In the genomic region with DNA sequence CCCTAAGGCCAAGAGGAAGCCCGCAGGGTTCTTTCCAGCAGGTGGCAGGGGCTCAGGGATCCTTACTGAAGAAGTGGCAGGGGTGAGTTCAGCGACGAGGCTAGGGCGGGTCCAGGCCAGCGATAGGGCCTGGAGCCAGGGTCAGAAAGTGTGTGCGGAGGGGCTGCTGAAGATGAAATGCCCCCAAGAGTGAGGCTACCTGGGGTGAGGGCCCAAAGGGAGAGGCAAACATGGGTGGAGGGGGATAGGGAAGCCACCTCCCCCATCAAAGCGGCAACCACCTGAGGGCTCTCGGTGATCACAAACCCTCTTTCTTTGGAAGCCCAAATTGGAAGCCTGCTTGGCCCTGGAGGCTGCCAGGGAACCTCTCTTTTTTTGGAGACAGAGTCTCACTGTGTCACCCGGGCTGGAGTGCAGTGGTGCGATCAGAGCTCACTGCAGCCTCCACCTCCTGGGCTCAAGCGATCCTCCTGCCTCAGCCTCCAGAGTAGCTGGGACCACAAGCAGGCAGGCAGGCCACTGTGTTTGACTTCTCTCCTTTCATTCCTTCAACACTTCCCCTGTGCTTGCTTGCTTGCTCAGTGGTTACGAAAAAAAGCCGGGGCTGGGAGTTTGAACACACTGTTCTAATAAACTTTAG, we compare ENCODE assay signal across 1 cellular context.
TF ChIP-seq lines count a peak whose summit lies in the region.

No MANE protein-coding gene starts in this region.

TF ChIP-seq in K562, 482 proteins besides CTCF, POLR2A, EP300 and RAD21 (continues in another document):
- TF ChIP-seq NFATC3 (IDR thresholded peaks at IDR 0.05) (no peak), DDX20 (tag; IDR thresholded peaks at IDR 0.05; ENCODE audit: low read depth) (no peak), XRCC5 (IDR thresholded peaks at IDR 0.05; ENCODE audit: low read depth, low read length) (no peak), NCOA6 (IDR thresholded peaks at IDR 0.05) (no peak), CREBBP (IDR thresholded peaks at IDR 0.05; ENCODE audit: low read depth, low read length) (no peak), ZNF436 (CRISPR knock-in tag; IDR thresholded peaks at IDR 0.05) (no peak), GATAD2B (IDR thresholded peaks at IDR 0.05; ENCODE audit: borderline replicate concordance) (no peak), KLF13 (tag; IDR thresholded peaks at IDR 0.05; ENCODE audit: borderline replicate concordance, low read depth) (no peak), ATF1 (CRISPR knock-in tag; IDR thresholded peaks at IDR 0.05) (no peak), ATF1 (tag; IDR thresholded peaks at IDR 0.05) (no peak), ZNF217 (CRISPR knock-in tag; IDR thresholded peaks at IDR 0.05) (no peak), TSC22D4 (tag; IDR thresholded peaks at IDR 0.05) (no peak), TOE1 (IDR thresholded peaks at IDR 0.05; ENCODE audit: borderline replicate concordance) (no peak), TOE1 (CRISPR knock-in tag; IDR thresholded peaks at IDR 0.05; ENCODE audit: borderline replicate concordance, low read depth) (0 out of 2 replicates have a peak, but pooled peaks have one; percentile 60), NONO (IDR thresholded peaks at IDR 0.05; ENCODE audit: low read depth in 2 of 2, low read length in 1 of 2) (no peak), NFIX (CRISPR knock-in tag; IDR thresholded peaks at IDR 0.05; ENCODE audit: low read depth) (no peak), ZNF274 (IDR thresholded peaks at IDR 0.05; ENCODE audit: borderline replicate concordance, low read depth, low read length) (no peak), BCOR (IDR thresholded peaks at IDR 0.05) (peak; percentile 34; the same call in 1 of the 2 replicates), PHTF2 (CRISPR knock-in tag; IDR thresholded peaks at IDR 0.05) (no peak), MEF2D (tag; conservative IDR thresholded peaks at IDR 0.05; ENCODE audit: low read depth) (no peak; the same call in 1 of the 2 replicates), TBL1XR1 (IDR thresholded peaks at IDR 0.05; ENCODE audit: low read length in 2 of 2) (no peak), SMAD4 (CRISPR knock-in tag; conservative IDR thresholded peaks at IDR 0.05) (no peak), CHD4 (IDR thresholded peaks at IDR 0.05; ENCODE audit: insufficient read depth, insufficient replicate concordance, low read depth, low read length, poor library complexity, severe bottlenecking) (no peak), POLR3G (IDR thresholded peaks at IDR 0.05; ENCODE audit: extremely low read depth, insufficient read length, insufficient replicate concordance) (no peak), ZNF785 (CRISPR knock-in tag; IDR thresholded peaks at IDR 0.05) (no peak), BRD9 (IDR thresholded peaks at IDR 0.05; ENCODE audit: low read depth, partially characterized antibody) (no peak), FOXA3 (CRISPR knock-in tag; conservative IDR thresholded peaks at IDR 0.05 in 1 of 2, IDR thresholded peaks at IDR 0.05 in 1 of 2) (0 out of 4 replicates have a peak, but pooled peaks of 1 of the 2 experiments have one; percentile 2), RNF2 (IDR thresholded peaks at IDR 0.05) (no peak), ZNF24 (IDR thresholded peaks at IDR 0.05) (no peak), THRAP3 (IDR thresholded peaks at IDR 0.05; ENCODE audit: borderline replicate concordance) (no peak), PHF20 (IDR thresholded peaks at IDR 0.05; ENCODE audit: partially characterized antibody) (no peak)
- TF ChIP-seq, protein P1, sequence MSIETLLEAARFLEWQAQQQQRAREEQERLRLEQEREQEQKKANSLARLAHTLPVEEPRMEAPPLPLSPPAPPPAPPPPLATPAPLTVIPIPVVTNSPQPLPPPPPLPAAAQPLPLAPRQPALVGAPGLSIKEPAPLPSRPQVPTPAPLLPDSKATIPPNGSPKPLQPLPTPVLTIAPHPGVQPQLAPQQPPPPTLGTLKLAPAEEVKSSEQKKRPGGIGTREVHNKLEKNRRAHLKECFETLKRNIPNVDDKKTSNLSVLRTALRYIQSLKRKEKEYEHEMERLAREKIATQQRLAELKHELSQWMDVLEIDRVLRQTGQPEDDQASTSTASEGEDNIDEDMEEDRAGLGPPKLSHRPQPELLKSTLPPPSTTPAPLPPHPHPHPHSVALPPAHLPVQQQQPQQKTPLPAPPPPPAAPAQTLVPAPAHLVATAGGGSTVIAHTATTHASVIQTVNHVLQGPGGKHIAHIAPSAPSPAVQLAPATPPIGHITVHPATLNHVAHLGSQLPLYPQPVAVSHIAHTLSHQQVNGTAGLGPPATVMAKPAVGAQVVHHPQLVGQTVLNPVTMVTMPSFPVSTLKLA (conservative IDR thresholded peaks at IDR 0.05): no peak
- TF ChIP-seq, protein P2, sequence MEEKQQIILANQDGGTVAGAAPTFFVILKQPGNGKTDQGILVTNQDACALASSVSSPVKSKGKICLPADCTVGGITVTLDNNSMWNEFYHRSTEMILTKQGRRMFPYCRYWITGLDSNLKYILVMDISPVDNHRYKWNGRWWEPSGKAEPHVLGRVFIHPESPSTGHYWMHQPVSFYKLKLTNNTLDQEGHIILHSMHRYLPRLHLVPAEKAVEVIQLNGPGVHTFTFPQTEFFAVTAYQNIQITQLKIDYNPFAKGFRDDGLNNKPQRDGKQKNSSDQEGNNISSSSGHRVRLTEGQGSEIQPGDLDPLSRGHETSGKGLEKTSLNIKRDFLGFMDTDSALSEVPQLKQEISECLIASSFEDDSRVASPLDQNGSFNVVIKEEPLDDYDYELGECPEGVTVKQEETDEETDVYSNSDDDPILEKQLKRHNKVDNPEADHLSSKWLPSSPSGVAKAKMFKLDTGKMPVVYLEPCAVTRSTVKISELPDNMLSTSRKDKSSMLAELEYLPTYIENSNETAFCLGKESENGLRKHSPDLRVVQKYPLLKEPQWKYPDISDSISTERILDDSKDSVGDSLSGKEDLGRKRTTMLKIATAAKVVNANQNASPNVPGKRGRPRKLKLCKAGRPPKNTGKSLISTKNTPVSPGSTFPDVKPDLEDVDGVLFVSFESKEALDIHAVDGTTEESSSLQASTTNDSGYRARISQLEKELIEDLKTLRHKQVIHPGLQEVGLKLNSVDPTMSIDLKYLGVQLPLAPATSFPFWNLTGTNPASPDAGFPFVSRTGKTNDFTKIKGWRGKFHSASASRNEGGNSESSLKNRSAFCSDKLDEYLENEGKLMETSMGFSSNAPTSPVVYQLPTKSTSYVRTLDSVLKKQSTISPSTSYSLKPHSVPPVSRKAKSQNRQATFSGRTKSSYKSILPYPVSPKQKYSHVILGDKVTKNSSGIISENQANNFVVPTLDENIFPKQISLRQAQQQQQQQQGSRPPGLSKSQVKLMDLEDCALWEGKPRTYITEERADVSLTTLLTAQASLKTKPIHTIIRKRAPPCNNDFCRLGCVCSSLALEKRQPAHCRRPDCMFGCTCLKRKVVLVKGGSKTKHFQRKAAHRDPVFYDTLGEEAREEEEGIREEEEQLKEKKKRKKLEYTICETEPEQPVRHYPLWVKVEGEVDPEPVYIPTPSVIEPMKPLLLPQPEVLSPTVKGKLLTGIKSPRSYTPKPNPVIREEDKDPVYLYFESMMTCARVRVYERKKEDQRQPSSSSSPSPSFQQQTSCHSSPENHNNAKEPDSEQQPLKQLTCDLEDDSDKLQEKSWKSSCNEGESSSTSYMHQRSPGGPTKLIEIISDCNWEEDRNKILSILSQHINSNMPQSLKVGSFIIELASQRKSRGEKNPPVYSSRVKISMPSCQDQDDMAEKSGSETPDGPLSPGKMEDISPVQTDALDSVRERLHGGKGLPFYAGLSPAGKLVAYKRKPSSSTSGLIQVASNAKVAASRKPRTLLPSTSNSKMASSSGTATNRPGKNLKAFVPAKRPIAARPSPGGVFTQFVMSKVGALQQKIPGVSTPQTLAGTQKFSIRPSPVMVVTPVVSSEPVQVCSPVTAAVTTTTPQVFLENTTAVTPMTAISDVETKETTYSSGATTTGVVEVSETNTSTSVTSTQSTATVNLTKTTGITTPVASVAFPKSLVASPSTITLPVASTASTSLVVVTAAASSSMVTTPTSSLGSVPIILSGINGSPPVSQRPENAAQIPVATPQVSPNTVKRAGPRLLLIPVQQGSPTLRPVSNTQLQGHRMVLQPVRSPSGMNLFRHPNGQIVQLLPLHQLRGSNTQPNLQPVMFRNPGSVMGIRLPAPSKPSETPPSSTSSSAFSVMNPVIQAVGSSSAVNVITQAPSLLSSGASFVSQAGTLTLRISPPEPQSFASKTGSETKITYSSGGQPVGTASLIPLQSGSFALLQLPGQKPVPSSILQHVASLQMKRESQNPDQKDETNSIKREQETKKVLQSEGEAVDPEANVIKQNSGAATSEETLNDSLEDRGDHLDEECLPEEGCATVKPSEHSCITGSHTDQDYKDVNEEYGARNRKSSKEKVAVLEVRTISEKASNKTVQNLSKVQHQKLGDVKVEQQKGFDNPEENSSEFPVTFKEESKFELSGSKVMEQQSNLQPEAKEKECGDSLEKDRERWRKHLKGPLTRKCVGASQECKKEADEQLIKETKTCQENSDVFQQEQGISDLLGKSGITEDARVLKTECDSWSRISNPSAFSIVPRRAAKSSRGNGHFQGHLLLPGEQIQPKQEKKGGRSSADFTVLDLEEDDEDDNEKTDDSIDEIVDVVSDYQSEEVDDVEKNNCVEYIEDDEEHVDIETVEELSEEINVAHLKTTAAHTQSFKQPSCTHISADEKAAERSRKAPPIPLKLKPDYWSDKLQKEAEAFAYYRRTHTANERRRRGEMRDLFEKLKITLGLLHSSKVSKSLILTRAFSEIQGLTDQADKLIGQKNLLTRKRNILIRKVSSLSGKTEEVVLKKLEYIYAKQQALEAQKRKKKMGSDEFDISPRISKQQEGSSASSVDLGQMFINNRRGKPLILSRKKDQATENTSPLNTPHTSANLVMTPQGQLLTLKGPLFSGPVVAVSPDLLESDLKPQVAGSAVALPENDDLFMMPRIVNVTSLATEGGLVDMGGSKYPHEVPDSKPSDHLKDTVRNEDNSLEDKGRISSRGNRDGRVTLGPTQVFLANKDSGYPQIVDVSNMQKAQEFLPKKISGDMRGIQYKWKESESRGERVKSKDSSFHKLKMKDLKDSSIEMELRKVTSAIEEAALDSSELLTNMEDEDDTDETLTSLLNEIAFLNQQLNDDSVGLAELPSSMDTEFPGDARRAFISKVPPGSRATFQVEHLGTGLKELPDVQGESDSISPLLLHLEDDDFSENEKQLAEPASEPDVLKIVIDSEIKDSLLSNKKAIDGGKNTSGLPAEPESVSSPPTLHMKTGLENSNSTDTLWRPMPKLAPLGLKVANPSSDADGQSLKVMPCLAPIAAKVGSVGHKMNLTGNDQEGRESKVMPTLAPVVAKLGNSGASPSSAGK (IDR thresholded peaks at IDR 0.05): no peak
- TF ChIP-seq, protein P3, sequence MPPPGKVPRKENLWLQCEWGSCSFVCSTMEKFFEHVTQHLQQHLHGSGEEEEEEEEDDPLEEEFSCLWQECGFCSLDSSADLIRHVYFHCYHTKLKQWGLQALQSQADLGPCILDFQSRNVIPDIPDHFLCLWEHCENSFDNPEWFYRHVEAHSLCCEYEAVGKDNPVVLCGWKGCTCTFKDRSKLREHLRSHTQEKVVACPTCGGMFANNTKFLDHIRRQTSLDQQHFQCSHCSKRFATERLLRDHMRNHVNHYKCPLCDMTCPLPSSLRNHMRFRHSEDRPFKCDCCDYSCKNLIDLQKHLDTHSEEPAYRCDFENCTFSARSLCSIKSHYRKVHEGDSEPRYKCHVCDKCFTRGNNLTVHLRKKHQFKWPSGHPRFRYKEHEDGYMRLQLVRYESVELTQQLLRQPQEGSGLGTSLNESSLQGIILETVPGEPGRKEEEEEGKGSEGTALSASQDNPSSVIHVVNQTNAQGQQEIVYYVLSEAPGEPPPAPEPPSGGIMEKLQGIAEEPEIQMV (tag; conservative IDR thresholded peaks at IDR 0.05; ENCODE audit: low read depth): no peak
- TF ChIP-seq, protein P4, sequence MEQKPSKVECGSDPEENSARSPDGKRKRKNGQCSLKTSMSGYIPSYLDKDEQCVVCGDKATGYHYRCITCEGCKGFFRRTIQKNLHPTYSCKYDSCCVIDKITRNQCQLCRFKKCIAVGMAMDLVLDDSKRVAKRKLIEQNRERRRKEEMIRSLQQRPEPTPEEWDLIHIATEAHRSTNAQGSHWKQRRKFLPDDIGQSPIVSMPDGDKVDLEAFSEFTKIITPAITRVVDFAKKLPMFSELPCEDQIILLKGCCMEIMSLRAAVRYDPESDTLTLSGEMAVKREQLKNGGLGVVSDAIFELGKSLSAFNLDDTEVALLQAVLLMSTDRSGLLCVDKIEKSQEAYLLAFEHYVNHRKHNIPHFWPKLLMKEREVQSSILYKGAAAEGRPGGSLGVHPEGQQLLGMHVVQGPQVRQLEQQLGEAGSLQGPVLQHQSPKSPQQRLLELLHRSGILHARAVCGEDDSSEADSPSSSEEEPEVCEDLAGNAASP (IDR thresholded peaks at IDR 0.05): no peak
- TF ChIP-seq, protein P5, sequence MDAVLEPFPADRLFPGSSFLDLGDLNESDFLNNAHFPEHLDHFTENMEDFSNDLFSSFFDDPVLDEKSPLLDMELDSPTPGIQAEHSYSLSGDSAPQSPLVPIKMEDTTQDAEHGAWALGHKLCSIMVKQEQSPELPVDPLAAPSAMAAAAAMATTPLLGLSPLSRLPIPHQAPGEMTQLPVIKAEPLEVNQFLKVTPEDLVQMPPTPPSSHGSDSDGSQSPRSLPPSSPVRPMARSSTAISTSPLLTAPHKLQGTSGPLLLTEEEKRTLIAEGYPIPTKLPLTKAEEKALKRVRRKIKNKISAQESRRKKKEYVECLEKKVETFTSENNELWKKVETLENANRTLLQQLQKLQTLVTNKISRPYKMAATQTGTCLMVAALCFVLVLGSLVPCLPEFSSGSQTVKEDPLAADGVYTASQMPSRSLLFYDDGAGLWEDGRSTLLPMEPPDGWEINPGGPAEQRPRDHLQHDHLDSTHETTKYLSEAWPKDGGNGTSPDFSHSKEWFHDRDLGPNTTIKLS (IDR thresholded peaks at IDR 0.05; ENCODE audit: borderline replicate concordance, low read depth): 0 out of 2 replicates have a peak, but pooled peaks have one; percentile 17
- TF ChIP-seq, protein P6, sequence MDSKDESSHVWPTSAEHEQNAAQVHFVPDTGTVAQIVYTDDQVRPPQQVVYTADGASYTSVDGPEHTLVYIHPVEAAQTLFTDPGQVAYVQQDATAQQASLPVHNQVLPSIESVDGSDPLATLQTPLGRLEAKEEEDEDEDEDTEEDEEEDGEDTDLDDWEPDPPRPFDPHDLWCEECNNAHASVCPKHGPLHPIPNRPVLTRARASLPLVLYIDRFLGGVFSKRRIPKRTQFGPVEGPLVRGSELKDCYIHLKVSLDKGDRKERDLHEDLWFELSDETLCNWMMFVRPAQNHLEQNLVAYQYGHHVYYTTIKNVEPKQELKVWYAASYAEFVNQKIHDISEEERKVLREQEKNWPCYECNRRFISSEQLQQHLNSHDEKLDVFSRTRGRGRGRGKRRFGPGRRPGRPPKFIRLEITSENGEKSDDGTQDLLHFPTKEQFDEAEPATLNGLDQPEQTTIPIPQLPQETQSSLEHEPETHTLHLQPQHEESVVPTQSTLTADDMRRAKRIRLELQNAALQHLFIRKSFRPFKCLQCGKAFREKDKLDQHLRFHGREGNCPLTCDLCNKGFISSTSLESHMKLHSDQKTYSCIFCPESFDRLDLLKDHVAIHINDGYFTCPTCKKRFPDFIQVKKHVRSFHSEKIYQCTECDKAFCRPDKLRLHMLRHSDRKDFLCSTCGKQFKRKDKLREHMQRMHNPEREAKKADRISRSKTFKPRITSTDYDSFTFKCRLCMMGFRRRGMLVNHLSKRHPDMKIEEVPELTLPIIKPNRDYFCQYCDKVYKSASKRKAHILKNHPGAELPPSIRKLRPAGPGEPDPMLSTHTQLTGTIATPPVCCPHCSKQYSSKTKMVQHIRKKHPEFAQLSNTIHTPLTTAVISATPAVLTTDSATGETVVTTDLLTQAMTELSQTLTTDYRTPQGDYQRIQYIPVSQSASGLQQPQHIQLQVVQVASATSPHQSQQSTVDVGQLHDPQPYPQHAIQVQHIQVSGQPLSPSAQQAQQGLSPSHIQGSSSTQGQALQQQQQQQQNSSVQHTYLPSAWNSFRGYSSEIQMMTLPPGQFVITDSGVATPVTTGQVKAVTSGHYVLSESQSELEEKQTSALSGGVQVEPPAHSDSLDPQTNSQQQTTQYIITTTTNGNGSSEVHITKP (IDR thresholded peaks at IDR 0.05; ENCODE audit: partially characterized antibody): no peak
